ENCODE assay signal across 22 cellular contexts in the genomic region with DNA sequence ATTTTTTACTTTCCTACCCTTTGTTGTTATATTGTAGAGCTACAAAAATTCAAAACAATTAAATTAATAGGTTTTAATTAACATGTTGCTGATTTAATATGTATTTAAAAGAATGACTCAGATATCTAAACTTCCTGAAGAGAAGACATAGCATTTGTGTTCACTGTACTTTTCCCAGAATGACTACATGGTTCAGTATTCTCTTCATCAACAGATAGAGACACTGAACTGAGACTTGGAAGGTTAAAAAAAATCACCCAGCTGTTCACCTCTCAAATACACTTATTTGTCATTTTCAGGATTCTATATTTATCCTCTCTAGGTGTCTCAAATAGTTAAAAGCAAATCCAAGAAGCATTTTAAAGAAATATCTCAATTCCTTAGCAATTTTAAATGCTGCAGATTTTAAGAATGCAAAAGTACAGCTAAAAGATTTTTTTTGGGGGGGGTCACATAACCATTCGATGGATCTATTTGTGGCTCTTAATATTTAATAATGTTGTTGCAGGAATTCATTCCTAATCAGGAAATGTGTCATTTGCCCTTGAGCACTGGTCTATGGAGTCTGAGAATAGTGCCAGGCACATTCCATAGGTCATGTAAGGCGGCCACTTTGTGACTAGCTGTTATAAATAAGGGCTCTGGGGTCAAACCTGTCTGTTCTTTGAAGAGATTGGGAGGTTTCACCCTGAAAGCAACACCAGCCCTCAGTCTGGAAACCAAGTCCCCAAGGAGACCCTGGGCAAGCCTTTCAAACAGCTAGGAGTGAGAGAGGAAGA.
A peak's percentile ranks its signal among the peaks of the same experiment; 100 is the strongest.
DNase-seq lines count a peak whose midpoint lies in the region; ATAC-seq and TF ChIP-seq lines count a peak whose summit lies in the region.
"Had no signal": no experiment of that assay in that cellular context is flagged by ENCODE, and none has a peak within 500 bp of the region (broad histone marks: within the 10 kb centered on the region; RNA-seq: fewer than 3 reads in every experiment).

No MANE protein-coding gene starts in this region.

- no peaks in the 10 kb centered on the region for H3K27me3 ChIP-seq in mammary epithelial cell (ENCODE audit: insufficient read depth, low read length)
- H3K27me3 ChIP-seq in breast epithelium, result no peaks in the 10 kb centered on the region
- H3K27me3 ChIP-seq: neutrophil, SJSA1, uterus had no signal

- H3K9me3 ChIP-seq in mammary epithelial cell (replicated peaks; ENCODE audit: insufficient read depth, low read length), result no peaks in the 10 kb centered on the region
- no peaks in the 10 kb centered on the region for H3K9me3 ChIP-seq in breast epithelium
- H3K9me3 ChIP-seq: mucosa of descending colon, neutrophil, SJSA1, uterus had no signal

- no peak overlapping the region for H3K9ac ChIP-seq in mammary epithelial cell (ENCODE audit: insufficient read depth, low read length)

- H3K27ac ChIP-seq in mammary epithelial cell (ENCODE audit: insufficient read depth, low read depth, low read length) (no peak overlapping the region), breast epithelium (no peak overlapping the region)
- H3K27ac ChIP-seq: 22Rv1, neutrophil, SJSA1, uterus, VCaP had no signal

- no peaks in the 10 kb centered on the region for H4K20me1 ChIP-seq in mammary epithelial cell (ENCODE audit: insufficient read depth, low read length)

- intact Hi-C loops in mammary epithelial cell (cut with micrococcal nuclease) (no loop called here), breast epithelium (cut with DNase I; ENCODE audit: low total_unique reads) (no loop called here)

- 31% methylated on average over 2 of the region's 2 CpGs for WGBS in mammary epithelial cell (ENCODE audit: low coverage, missing lambda C conversion rate)

- dilution Hi-C loops in mammary epithelial cell (cut with HindIII; ENCODE audit: low sequenced_read_pairs), result no loop called here

- no peak for TF ChIP-seq CTCF in mammary epithelial cell (conservative IDR thresholded peaks at IDR 0.05 in 1 of 2, IDR thresholded peaks at IDR 0.05 in 1 of 2; ENCODE audit: extremely low read depth in 1 of 2, insufficient read depth in 1 of 2, low read depth in 1 of 2, low read length in 2 of 2)
- TF ChIP-seq CTCF in breast epithelium (IDR thresholded peaks at IDR 0.05), result no peak
- no peak for TF ChIP-seq CTCF in fibroblast of mammary gland (conservative IDR thresholded peaks at IDR 0.05; ENCODE audit: control insufficient read depth, insufficient read depth, low read depth, low read length)

- DNase-seq in mammary epithelial cell, result peak; percentile 24
- DNase-seq in breast epithelium (ENCODE audit: low spot score in 2 of 2), result no peak
- DNase-seq in fibroblast of mammary gland (ENCODE audit: low read depth), result peak; percentile 37
- peak; percentile 23 for DNase-seq in renal cortical epithelial cell (ENCODE audit: low read depth)
- DNase-seq in stimulated activated CD4-positive, alpha-beta T cell treated with anti-CD3 and anti-CD28 coated beads, Interleukin-2, amount 100 ng/mL, for 24 hours, result no peak
- no peak for DNase-seq in activated naive CD4-positive, alpha-beta T cell (lab: John Stamatoyannopoulos, UW)
- no peak for DNase-seq in stimulated activated naive CD4-positive, alpha-beta T cell (lab: John Stamatoyannopoulos, UW)
- DNase-seq: activated CD4-positive, alpha-beta T cell treated with anti-CD3 and anti-CD28 coated beads, Interleukin-2, amount 10 ng/mL, durations not matched to agents 7 days and 5 days; activated naive CD8-positive, alpha-beta T cell treated with anti-CD3 and anti-CD28 coated beads, Interleukin-2, amount 10 ng/mL, durations not matched to agents 7 days and 5 days; DMS79 treated with DMSO at 0.1 percent for 48 hours; KBM-7; mucosa of descending colon; NCI-H1694; T-helper 2 cell; uterus had no signal

- 0 out of 3 replicates have a peak, but pooled peaks have one; percentile 30 for ATAC-seq in SK-N-SH treated with all-trans-retinoic acid at 6 μM for 48 hours
- ATAC-seq: activated T-helper 17 cell treated with anti-CD3 and anti-CD28 coated beads, Interleukin-2, amount 50 U/mL, for 72 hours; left lobe of liver; mucosa of descending colon had no signal

- no peak for TF ChIP-seq POLR2A in breast epithelium (IDR thresholded peaks at IDR 0.05)

- no peak overlapping the region for H3K4me3 ChIP-seq in mammary epithelial cell (replicated peaks in 1 of 3; ENCODE audit: insufficient read depth in 1 of 3, low read depth in 2 of 3, low read length in 3 of 3)
- no peak overlapping the region for H3K4me3 ChIP-seq in breast epithelium
- H3K4me3 ChIP-seq in fibroblast of mammary gland (ENCODE audit: control insufficient read depth, low read depth, low read length), result no peak overlapping the region
- H3K4me3 ChIP-seq: mucosa of descending colon, SJSA1, uterus had no signal

- CTCF ChIA-PET in mammary epithelial cell (lab: Charles Lee; ENCODE audit: low non-redundant PET), result no interaction called here

- in situ Hi-C loops in mammary epithelial cell (cut with MboI; ENCODE audit: low sequenced_read_pairs in 2 of 2), result no loop called here

- peak overlapping the region; percentile 32 for H3K4me2 ChIP-seq in mammary epithelial cell (ENCODE audit: insufficient read depth, low read depth, low read length)

- peaks cover 16% of the 10 kb centered on the region for H3K4me1 ChIP-seq in mammary epithelial cell (ENCODE audit: insufficient read depth, low read length)
- no peaks in the 10 kb centered on the region for H3K4me1 ChIP-seq in breast epithelium
- H3K4me1 ChIP-seq: uterus had no signal

- H2AFZ ChIP-seq in mammary epithelial cell (ENCODE audit: low read depth, low read length), result no peak overlapping the region

- no TSS peak for BruUV-seq in mammary epithelial cell (replicated peaks; lab: Mats Ljungman, UMichigan)

- H3K36me3 ChIP-seq in mammary epithelial cell (ENCODE audit: insufficient read depth, low read length) (no peaks in the 10 kb centered on the region), breast epithelium (no peaks in the 10 kb centered on the region)
- H3K36me3 ChIP-seq: neutrophil, SJSA1, uterus had no signal

- no peaks in the 10 kb centered on the region for H3K79me2 ChIP-seq in mammary epithelial cell (ENCODE audit: insufficient read depth, low read length)

TF ChIP-seq in SK-N-SH treated with all-trans-retinoic acid at 6 μM for 48 hours, 23 proteins besides CTCF, POLR2A, EP300 and RAD21 (continues in another document):
- TF ChIP-seq OSR1 (CRISPR knock-in tag; IDR thresholded peaks at IDR 0.05), result no peak
- TF ChIP-seq, protein P1, sequence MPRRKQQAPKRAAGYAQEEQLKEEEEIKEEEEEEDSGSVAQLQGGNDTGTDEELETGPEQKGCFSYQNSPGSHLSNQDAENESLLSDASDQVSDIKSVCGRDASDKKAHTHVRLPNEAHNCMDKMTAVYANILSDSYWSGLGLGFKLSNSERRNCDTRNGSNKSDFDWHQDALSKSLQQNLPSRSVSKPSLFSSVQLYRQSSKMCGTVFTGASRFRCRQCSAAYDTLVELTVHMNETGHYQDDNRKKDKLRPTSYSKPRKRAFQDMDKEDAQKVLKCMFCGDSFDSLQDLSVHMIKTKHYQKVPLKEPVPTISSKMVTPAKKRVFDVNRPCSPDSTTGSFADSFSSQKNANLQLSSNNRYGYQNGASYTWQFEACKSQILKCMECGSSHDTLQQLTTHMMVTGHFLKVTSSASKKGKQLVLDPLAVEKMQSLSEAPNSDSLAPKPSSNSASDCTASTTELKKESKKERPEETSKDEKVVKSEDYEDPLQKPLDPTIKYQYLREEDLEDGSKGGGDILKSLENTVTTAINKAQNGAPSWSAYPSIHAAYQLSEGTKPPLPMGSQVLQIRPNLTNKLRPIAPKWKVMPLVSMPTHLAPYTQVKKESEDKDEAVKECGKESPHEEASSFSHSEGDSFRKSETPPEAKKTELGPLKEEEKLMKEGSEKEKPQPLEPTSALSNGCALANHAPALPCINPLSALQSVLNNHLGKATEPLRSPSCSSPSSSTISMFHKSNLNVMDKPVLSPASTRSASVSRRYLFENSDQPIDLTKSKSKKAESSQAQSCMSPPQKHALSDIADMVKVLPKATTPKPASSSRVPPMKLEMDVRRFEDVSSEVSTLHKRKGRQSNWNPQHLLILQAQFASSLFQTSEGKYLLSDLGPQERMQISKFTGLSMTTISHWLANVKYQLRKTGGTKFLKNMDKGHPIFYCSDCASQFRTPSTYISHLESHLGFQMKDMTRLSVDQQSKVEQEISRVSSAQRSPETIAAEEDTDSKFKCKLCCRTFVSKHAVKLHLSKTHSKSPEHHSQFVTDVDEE (CRISPR knock-in tag; IDR thresholded peaks at IDR 0.05), result no peak
- TF ChIP-seq TOX (CRISPR knock-in tag; IDR thresholded peaks at IDR 0.05; ENCODE audit: borderline replicate concordance), result no peak
- TF ChIP-seq, protein P2, sequence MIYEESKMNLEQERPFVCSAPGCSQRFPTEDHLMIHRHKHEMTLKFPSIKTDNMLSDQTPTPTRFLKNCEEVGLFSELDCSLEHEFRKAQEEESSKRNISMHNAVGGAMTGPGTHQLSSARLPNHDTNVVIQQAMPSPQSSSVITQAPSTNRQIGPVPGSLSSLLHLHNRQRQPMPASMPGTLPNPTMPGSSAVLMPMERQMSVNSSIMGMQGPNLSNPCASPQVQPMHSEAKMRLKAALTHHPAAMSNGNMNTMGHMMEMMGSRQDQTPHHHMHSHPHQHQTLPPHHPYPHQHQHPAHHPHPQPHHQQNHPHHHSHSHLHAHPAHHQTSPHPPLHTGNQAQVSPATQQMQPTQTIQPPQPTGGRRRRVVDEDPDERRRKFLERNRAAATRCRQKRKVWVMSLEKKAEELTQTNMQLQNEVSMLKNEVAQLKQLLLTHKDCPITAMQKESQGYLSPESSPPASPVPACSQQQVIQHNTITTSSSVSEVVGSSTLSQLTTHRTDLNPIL (CRISPR knock-in tag; IDR thresholded peaks at IDR 0.05; ENCODE audit: low read depth), result no peak
- TF ChIP-seq ZNF565 (CRISPR knock-in tag; conservative IDR thresholded peaks at IDR 0.05; ENCODE audit: low read depth), result no peak
- TF ChIP-seq BACH2 (CRISPR knock-in tag; IDR thresholded peaks at IDR 0.05; ENCODE audit: borderline replicate concordance), result no peak
- TF ChIP-seq ZC3H10 (CRISPR knock-in tag; IDR thresholded peaks at IDR 0.05), result no peak
- TF ChIP-seq ESRRG (CRISPR knock-in tag; IDR thresholded peaks at IDR 0.05), result no peak
- TF ChIP-seq, protein P3, sequence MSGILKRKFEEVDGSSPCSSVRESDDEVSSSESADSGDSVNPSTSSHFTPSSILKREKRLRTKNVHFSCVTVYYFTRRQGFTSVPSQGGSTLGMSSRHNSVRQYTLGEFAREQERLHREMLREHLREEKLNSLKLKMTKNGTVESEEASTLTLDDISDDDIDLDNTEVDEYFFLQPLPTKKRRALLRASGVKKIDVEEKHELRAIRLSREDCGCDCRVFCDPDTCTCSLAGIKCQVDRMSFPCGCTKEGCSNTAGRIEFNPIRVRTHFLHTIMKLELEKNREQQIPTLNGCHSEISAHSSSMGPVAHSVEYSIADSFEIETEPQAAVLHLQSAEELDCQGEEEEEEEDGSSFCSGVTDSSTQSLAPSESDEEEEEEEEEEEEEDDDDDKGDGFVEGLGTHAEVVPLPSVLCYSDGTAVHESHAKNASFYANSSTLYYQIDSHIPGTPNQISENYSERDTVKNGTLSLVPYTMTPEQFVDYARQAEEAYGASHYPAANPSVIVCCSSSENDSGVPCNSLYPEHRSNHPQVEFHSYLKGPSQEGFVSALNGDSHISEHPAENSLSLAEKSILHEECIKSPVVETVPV (CRISPR knock-in tag; IDR thresholded peaks at IDR 0.05), result no peak
- TF ChIP-seq ZNF70 (CRISPR knock-in tag; IDR thresholded peaks at IDR 0.05), result no peak
- no peak for TF ChIP-seq ISL1 (CRISPR knock-in tag; IDR thresholded peaks at IDR 0.05)

Comparison
In these comparisons a context has a peak if more than half of its experiments do, and no peak if none do; other contexts are left out.
1. DNase-seq: peak in mammary epithelial cell (single experiment), fibroblast of mammary gland (single experiment) and renal cortical epithelial cell (single experiment); none in breast epithelium (0 of 2), stimulated activated CD4-positive, alpha-beta T cell treated with anti-CD3 and anti-CD28 coated beads, Interleukin-2, amount 100 ng/mL, for 24 hours (0 of 2), activated naive CD4-positive, alpha-beta T cell (0 of 4) and stimulated activated naive CD4-positive, alpha-beta T cell (0 of 6).